Comparison of ENCODE assay signal across 22 cellular contexts in genomic region chrX:34624416-34624815, GRCh38. TPM values are rescaled to one million over a fixed set of nuclear protein-coding genes. Genes with fewer than 3 reads are reported as not detected.
A peak's percentile ranks its signal among the peaks of the same experiment; 100 is the strongest.
DNase-seq lines count a peak whose midpoint lies in the region; ATAC-seq lines count a peak whose summit lies in the region.
"Had no signal": no experiment of that assay in that cellular context is flagged by ENCODE, and none has a peak within 500 bp of the region (broad histone marks: within the 10 kb centered on the region; RNA-seq: fewer than 3 reads in every experiment).

No MANE protein-coding gene starts in this region.

- H4K20me1 ChIP-seq in GM23248 (ENCODE audit: insufficient read depth) (no peaks in the 10 kb centered on the region), Karpas-422 (ENCODE audit: insufficient read depth, low read depth, low read length) (no peaks in the 10 kb centered on the region)

- H3K79me2 ChIP-seq in GM23248 (ENCODE audit: insufficient read depth) (peaks cover 16% of the 10 kb centered on the region), Karpas-422 (ENCODE audit: low read length) (no peaks in the 10 kb centered on the region)

- H3K9ac ChIP-seq in GM23248, result no peak overlapping the region
- H3K9ac ChIP-seq in Karpas-422 (ENCODE audit: low read length), result no peak overlapping the region

- H3K27me3 ChIP-seq in GM23248 (replicated peaks; ENCODE audit: insufficient read depth) (no peaks in the 10 kb centered on the region), Karpas-422 (ENCODE audit: low read length) (no peaks in the 10 kb centered on the region)
- H3K27me3 ChIP-seq: BE2C, SJCRH30 had no signal

- H3K9me2 ChIP-seq in GM23248 (ENCODE audit: insufficient read depth) (no peaks in the 10 kb centered on the region), Karpas-422 (replicated peaks; ENCODE audit: insufficient read depth, low read length) (no peaks in the 10 kb centered on the region)

- H2AFZ ChIP-seq in GM23248 (no peak overlapping the region), Karpas-422 (ENCODE audit: low read length) (no peak overlapping the region)

- H3K36me3 ChIP-seq in GM23248 (ENCODE audit: low read depth), result peaks cover 12% of the 10 kb centered on the region; the same call in 1 of the 2 replicates
- H3K36me3 ChIP-seq in Karpas-422 (ENCODE audit: insufficient read depth, low read length), result no peaks in the 10 kb centered on the region
- H3K36me3 ChIP-seq: BE2C, HAP-1, SJCRH30 had no signal

- H3K4me1 ChIP-seq in GM23248 (ENCODE audit: insufficient read depth), result peaks cover 7% of the 10 kb centered on the region
- no peaks in the 10 kb centered on the region for H3K4me1 ChIP-seq in Karpas-422 (ENCODE audit: low read length)
- H3K4me1 ChIP-seq: BE2C, HAP-1, SJCRH30 had no signal

- H3K4me3 ChIP-seq in GM23248 (no peak overlapping the region), Karpas-422 (ENCODE audit: low read length) (no peak overlapping the region)
- H3K4me3 ChIP-seq: HAP-1, SJCRH30 had no signal

- 14 to 15% methylated on average over 2 of the region's 2 CpGs for WGBS in GM23248 (ENCODE audit: low coverage in 1 of 2, low lambda C conversion rate in 2 of 2, missing lambda C conversion rate in 2 of 2), 2 experiments

- ATAC-seq in HG02885 (IDR thresholded peaks at IDR 0.05; ENCODE audit: poor library complexity, unreplicated experiment), result no peak

- H3K9me3 ChIP-seq in GM23248 (ENCODE audit: low read depth) (no peaks in the 10 kb centered on the region), Karpas-422 (ENCODE audit: low read length) (peaks cover 22% of the 10 kb centered on the region)
- H3K9me3 ChIP-seq: BE2C, HAP-1, SJCRH30 had no signal

- DNase-seq in GM23248 (peak; percentile 12), astrocyte of the hippocampus (ENCODE audit: low read depth, low spot score) (peak; percentile 68), globus pallidus (ENCODE audit: low spot score) (peak; percentile 34), stromal cell of bone marrow (ENCODE audit: low read depth) (peak; percentile 45), A172 (ENCODE audit: low spot score) (no peak), Karpas-422 (no peak)
- DNase-seq: BE2C; Calu3; CD4-positive, alpha-beta T cell; DMS53; Kasumi-1; MM.1S; NCI-H1092 treated with DMSO at 0.1 percent for 48 hours; NCI-H1694 treated with DMSO at 0.1 percent for 48 hours; NCI-H345; NCI-H69; NK-92 treated with Interleukin-12 subunit alpha and Interleukin-12 subunit beta, amount 100 ng/mL, for 24 hours; RPMI8226; SJCRH30 had no signal

- H3K27ac ChIP-seq in GM23248 (no peak overlapping the region), Karpas-422 (ENCODE audit: low read length) (no peak overlapping the region)
- H3K27ac ChIP-seq: SJCRH30 had no signal

- H3K4me2 ChIP-seq in GM23248 (ENCODE audit: unreplicated experiment), result no peak overlapping the region
- no peak overlapping the region for H3K4me2 ChIP-seq in Karpas-422 (ENCODE audit: low read depth, low read length, poor library complexity, severe bottlenecking)

- in situ Hi-C loops in GM23248 (cut with MboI), result no loop called here

- peaks cover 5% of the 10 kb centered on the region for H3F3A ChIP-seq in GM23248 (ENCODE audit: insufficient read depth)

RNA-seq across cellular contexts. Expression of gene TMEM47, which starts 32.7 kb away (rescaled TPM):
- 185 and 188 TPM in 2 replicates for total RNA-seq in GM23248 (2014; rRNA removed; shearing (Covaris generic))
- polyA plus RNA-seq in GM23248 (2016; fragmentation: Nextera tagmentation; extraction: Ambion mirVana), result 146 and 152 TPM in 2 replicates
- total RNA-seq in A172 (2014; rRNA removed; shearing (Covaris generic)), result 0.12 and 0.76 TPM in 2 replicates
- not detected in 2 replicates for total RNA-seq in Karpas-422 (2014; rRNA removed; shearing (Covaris generic); ENCODE audit: low replicate concordance)
- total RNA-seq: CD4-positive, alpha-beta T cell; OCI-LY7 had no signal

Comparison
In these comparisons a context has a peak if more than half of its experiments do, and no peak if none do; other contexts are left out.
1. DNase-seq: peak in GM23248 (single experiment), astrocyte of the hippocampus (single experiment), globus pallidus (single experiment) and stromal cell of bone marrow (single experiment); none in A172 (single experiment) and Karpas-422 (single experiment).
2. RNA of gene TMEM47, which starts 32.7 kb away (total RNA-seq): 185 to 188 TPM in GM23248; 0.12 to 0.76 TPM in A172 and not detected in Karpas-422; every median in the first group is over 100 times any median in the second.